ENCODE assay signal across 2 cellular contexts in the genomic region with DNA sequence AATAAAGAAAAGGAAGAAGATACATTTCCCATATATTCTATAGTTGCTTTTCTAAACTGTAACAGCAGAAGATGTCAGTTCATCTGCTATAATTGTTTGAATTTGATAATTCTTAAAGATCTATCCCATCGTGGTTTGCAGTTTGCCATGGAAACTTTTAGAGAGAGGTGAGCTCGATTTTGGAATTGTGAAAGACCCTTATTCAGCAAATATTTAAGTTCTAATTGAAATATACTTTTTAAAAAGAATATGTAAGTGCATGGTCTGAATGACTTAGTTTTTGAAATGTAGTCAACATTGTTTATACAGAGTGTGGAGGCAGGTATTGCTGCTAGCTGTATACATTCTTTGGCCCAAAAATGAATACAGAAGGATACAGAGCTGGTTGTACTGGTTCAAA.
TF ChIP-seq lines count a peak whose summit lies in the region.

No MANE protein-coding gene starts in this region.

TF ChIP-seq in IMR-90, 13 proteins besides CTCF, POLR2A, EP300 and RAD21:
- TF ChIP-seq MAFK (IDR thresholded peaks at IDR 0.05; ENCODE audit: low read depth, low read length) (0 out of 2 replicates have a peak, but pooled peaks have one; percentile 30), SMC3 (IDR thresholded peaks at IDR 0.05; ENCODE audit: low read depth, low read length) (no peak)

TF ChIP-seq in K562, 482 proteins besides CTCF, POLR2A, EP300 and RAD21 (continued from another document):
- TF ChIP-seq NBN (IDR thresholded peaks at IDR 0.05; ENCODE audit: low read depth) (no peak), MED1 (CRISPR knock-in tag; IDR thresholded peaks at IDR 0.05; ENCODE audit: borderline replicate concordance) (no peak), ZNF311 (CRISPR knock-in tag; IDR thresholded peaks at IDR 0.05) (no peak), C11orf30 (IDR thresholded peaks at IDR 0.05; ENCODE audit: low read depth) (peak; percentile 49; the same call in 1 of the 2 replicates), SMAD2 (IDR thresholded peaks at IDR 0.05; ENCODE audit: low read depth, low read length) (no peak), ZBED1 (IDR thresholded peaks at IDR 0.05) (no peak), HDAC1 (IDR thresholded peaks at IDR 0.05) (no peak), CBFA2T2 (conservative IDR thresholded peaks at IDR 0.05) (no peak), CBX1 (IDR thresholded peaks at IDR 0.05; ENCODE audit: low read depth) (no peak), MAFG (tag; conservative IDR thresholded peaks at IDR 0.05) (peak; percentile 25; the same call in 1 of the 2 replicates), SIN3B (IDR thresholded peaks at IDR 0.05; ENCODE audit: low read depth) (no peak), ZNF764 (CRISPR knock-in tag; IDR thresholded peaks at IDR 0.05; ENCODE audit: low read depth) (no peak)
- TF ChIP-seq, protein P1, sequence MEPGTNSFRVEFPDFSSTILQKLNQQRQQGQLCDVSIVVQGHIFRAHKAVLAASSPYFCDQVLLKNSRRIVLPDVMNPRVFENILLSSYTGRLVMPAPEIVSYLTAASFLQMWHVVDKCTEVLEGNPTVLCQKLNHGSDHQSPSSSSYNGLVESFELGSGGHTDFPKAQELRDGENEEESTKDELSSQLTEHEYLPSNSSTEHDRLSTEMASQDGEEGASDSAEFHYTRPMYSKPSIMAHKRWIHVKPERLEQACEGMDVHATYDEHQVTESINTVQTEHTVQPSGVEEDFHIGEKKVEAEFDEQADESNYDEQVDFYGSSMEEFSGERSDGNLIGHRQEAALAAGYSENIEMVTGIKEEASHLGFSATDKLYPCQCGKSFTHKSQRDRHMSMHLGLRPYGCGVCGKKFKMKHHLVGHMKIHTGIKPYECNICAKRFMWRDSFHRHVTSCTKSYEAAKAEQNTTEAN (CRISPR knock-in tag; IDR thresholded peaks at IDR 0.05) = no peak
- TF ChIP-seq, protein P2, sequence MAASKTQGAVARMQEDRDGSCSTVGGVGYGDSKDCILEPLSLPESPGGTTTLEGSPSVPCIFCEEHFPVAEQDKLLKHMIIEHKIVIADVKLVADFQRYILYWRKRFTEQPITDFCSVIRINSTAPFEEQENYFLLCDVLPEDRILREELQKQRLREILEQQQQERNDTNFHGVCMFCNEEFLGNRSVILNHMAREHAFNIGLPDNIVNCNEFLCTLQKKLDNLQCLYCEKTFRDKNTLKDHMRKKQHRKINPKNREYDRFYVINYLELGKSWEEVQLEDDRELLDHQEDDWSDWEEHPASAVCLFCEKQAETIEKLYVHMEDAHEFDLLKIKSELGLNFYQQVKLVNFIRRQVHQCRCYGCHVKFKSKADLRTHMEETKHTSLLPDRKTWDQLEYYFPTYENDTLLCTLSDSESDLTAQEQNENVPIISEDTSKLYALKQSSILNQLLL (CRISPR knock-in tag; IDR thresholded peaks at IDR 0.05; ENCODE audit: borderline replicate concordance) = no peak
